ENCODE assay signal across 13 cellular contexts in genomic region chr21:21373969-21374368, GRCh38.
A peak's percentile ranks its signal among the peaks of the same experiment; 100 is the strongest.
DNase-seq lines count a peak whose midpoint lies in the region; ATAC-seq, FAIRE-seq and TF ChIP-seq lines count a peak whose summit lies in the region.
"Had no signal": no experiment of that assay in that cellular context is flagged by ENCODE, and none has a peak within 500 bp of the region (broad histone marks: within the 10 kb centered on the region; RNA-seq: fewer than 3 reads in every experiment).

No MANE protein-coding gene starts in this region.

- FAIRE-seq in HepG2 (lab: Jason Lieb, UNC), result no peak

- no peak overlapping the region for H2AFZ ChIP-seq in HepG2 (ENCODE audit: low read length)

- H3K4me2 ChIP-seq in HepG2 (ENCODE audit: low read depth, low read length), result no peak overlapping the region

- in situ Hi-C loops in HepG2 (cut with HindIII; ENCODE audit: extremely low pct_ligation_motif_present, low pct_unique_long_range_greater_than_20kb), result no loop called here

- intact Hi-C loops in HepG2 (cut with micrococcal nuclease; ENCODE audit: unreplicated experiment), result no loop called here
- intact Hi-C loops in upper lobe of right lung (cut with DNase I), result no loop called here

- no peak overlapping the region for H3K27ac ChIP-seq in liver (ENCODE audit: low read depth in 1 of 2, low read length in 2 of 2)
- no peak overlapping the region for H3K27ac ChIP-seq in HepG2 (ENCODE audit: extremely low read length, insufficient read depth, low read length)
- no peak overlapping the region for H3K27ac ChIP-seq in RWPE2 (ENCODE audit: poor library complexity, severe bottlenecking)
- no peak overlapping the region for H3K27ac ChIP-seq in upper lobe of right lung

- TF ChIP-seq EP300 in HepG2 (IDR thresholded peaks at IDR 0.05; ENCODE audit: low read depth in 2 of 2, low read length in 2 of 2) (no peak), HepG2 (CRISPR knock-in tag; IDR thresholded peaks at IDR 0.05; ENCODE audit: borderline replicate concordance) (no peak)

- CTCF ChIA-PET in HepG2 (lab: Yijun Ruan, JAX; ENCODE audit: low intra/inter-chr PET ratio, low total read pairs), result no interaction called here

- no peak overlapping the region for H3K9ac ChIP-seq in liver (ENCODE audit: low read depth in 1 of 2, low read length in 2 of 2)
- H3K9ac ChIP-seq in HepG2 (ENCODE audit: insufficient read depth, low read depth, low read length), result no peak overlapping the region

- H3K27me3 ChIP-seq in liver (ENCODE audit: control insufficient read depth in 4 of 4, insufficient read depth in 4 of 4, low read length in 3 of 4) (no peaks in the 10 kb centered on the region), HepG2 (ENCODE audit: control insufficient read depth in 1 of 2, insufficient read depth in 2 of 2, low read length in 2 of 2) (no peaks in the 10 kb centered on the region), RWPE2 (ENCODE audit: insufficient read depth, poor library complexity, severe bottlenecking) (peaks cover 23% of the 10 kb centered on the region), upper lobe of right lung (no peaks in the 10 kb centered on the region)

- ATAC-seq in HepG2 (no peak), RWPE2 (ENCODE audit: low read depth) (no peak), upper lobe of right lung (no peak), GM19395 (IDR thresholded peaks at IDR 0.05; ENCODE audit: unreplicated experiment) (no peak), GM21529 (IDR thresholded peaks at IDR 0.05; ENCODE audit: unreplicated experiment) (no peak)
- ATAC-seq: HCT116, Panc1 had no signal

- TF ChIP-seq RAD21 in liver (IDR thresholded peaks at IDR 0.05) (peak; percentile 73 to 77), HepG2 (CRISPR knock-in tag; IDR thresholded peaks at IDR 0.05) (no peak)

- DNase-seq in HepG2 (ENCODE audit: low spot score) (no peak), RWPE2 (ENCODE audit: low spot score) (no peak), fibroblast of pulmonary artery (ENCODE audit: low read depth) (peak; percentile 29), upper lobe of right lung (no peak), hepatic stellate cell (ENCODE audit: low spot score) (no peak)
- DNase-seq: amniotic stem cell, NCI-H2029 treated with DMSO at 0.1 percent for 48 hours, nucleus accumbens had no signal

- POLR2A ChIA-PET in HepG2 (lab: Yijun Ruan, JAX), result no interaction called here

- H3K79me2 ChIP-seq in HepG2 (ENCODE audit: insufficient read depth, low read length), result no peaks in the 10 kb centered on the region

- H3K9me3 ChIP-seq in liver (ENCODE audit: control insufficient read depth in 4 of 4, low read length in 3 of 4) (no peaks in the 10 kb centered on the region), HepG2 (ENCODE audit: low read length) (peaks cover 74% of the 10 kb centered on the region), RWPE2 (ENCODE audit: severe bottlenecking) (no peaks in the 10 kb centered on the region), upper lobe of right lung (no peaks in the 10 kb centered on the region)

- no peaks in the 10 kb centered on the region for H4K20me1 ChIP-seq in HepG2 (ENCODE audit: insufficient read depth, low read length)

- WGBS in liver, result 46% methylated on average over 1 of the region's 1 CpG
- 2% methylated on average over 1 of the region's 1 CpG for WGBS in HepG2 (ENCODE audit: low lambda C conversion rate)

- no TSS peak for BruUV-seq in HepG2 (replicated peaks; lab: Mats Ljungman, UMichigan)

- no peak overlapping the region for H3K4me3 ChIP-seq in liver (ENCODE audit: low read depth in 1 of 3, low read length in 3 of 3)
- no peak overlapping the region for H3K4me3 ChIP-seq in HepG2 (replicated peaks in 1 of 3; ENCODE audit: insufficient read depth in 1 of 3, low read depth in 2 of 3, low read length in 3 of 3)
- H3K4me3 ChIP-seq in RWPE2 (ENCODE audit: severe bottlenecking), result no peak overlapping the region
- no peak overlapping the region for H3K4me3 ChIP-seq in fibroblast of pulmonary artery (replicated peaks; ENCODE audit: low read depth, low read length)
- no peak overlapping the region for H3K4me3 ChIP-seq in upper lobe of right lung

- peak; percentile 51 for TF ChIP-seq CTCF in liver (IDR thresholded peaks at IDR 0.05; ENCODE audit: low read depth, low read length, missing input control)
- no peak for TF ChIP-seq CTCF in HepG2 (CRISPR knock-in tag; IDR thresholded peaks at IDR 0.05)
- TF ChIP-seq CTCF in RWPE2 (IDR thresholded peaks at IDR 0.05; ENCODE audit: poor library complexity, severe bottlenecking), result peak; percentile 45
- TF ChIP-seq CTCF in fibroblast of pulmonary artery (IDR thresholded peaks at IDR 0.05; ENCODE audit: low read length, missing control alignments), result peak; percentile 42
- peak; percentile 22 for TF ChIP-seq CTCF in upper lobe of right lung (IDR thresholded peaks at IDR 0.05)

- no peak for TF ChIP-seq POLR2A in HepG2 (IDR thresholded peaks at IDR 0.05; ENCODE audit: insufficient read depth in 1 of 2, low read depth in 2 of 2, low read length in 2 of 2)

- no peaks in the 10 kb centered on the region for H3K36me3 ChIP-seq in liver (ENCODE audit: control insufficient read depth in 4 of 4, insufficient read depth in 3 of 4, low read depth in 1 of 4, low read length in 3 of 4)
- no peaks in the 10 kb centered on the region for H3K36me3 ChIP-seq in HepG2 (replicated peaks in 1 of 2; ENCODE audit: control insufficient read depth in 1 of 2, insufficient read depth in 2 of 2, low read length in 2 of 2)
- H3K36me3 ChIP-seq in RWPE2 (ENCODE audit: low read depth), result no peaks in the 10 kb centered on the region
- H3K36me3 ChIP-seq in upper lobe of right lung, result no peaks in the 10 kb centered on the region

- no peaks in the 10 kb centered on the region for H3K4me1 ChIP-seq in liver (ENCODE audit: control insufficient read depth in 4 of 4, insufficient read depth in 4 of 4, low read length in 3 of 4)
- H3K4me1 ChIP-seq in HepG2 (ENCODE audit: insufficient read depth, low read length), result no peaks in the 10 kb centered on the region
- no peaks in the 10 kb centered on the region for H3K4me1 ChIP-seq in RWPE2 (ENCODE audit: insufficient read depth, poor library complexity, severe bottlenecking)
- H3K4me1 ChIP-seq in upper lobe of right lung, result no peaks in the 10 kb centered on the region

TF ChIP-seq in liver, 16 proteins besides CTCF, POLR2A, EP300 and RAD21 (continues in another document):
- TF ChIP-seq RXRA (IDR thresholded peaks at IDR 0.05), result no peak
- TF ChIP-seq, protein P1, sequence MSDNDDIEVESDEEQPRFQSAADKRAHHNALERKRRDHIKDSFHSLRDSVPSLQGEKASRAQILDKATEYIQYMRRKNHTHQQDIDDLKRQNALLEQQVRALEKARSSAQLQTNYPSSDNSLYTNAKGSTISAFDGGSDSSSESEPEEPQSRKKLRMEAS (IDR thresholded peaks at IDR 0.05), result no peak
- TF ChIP-seq, protein P2, sequence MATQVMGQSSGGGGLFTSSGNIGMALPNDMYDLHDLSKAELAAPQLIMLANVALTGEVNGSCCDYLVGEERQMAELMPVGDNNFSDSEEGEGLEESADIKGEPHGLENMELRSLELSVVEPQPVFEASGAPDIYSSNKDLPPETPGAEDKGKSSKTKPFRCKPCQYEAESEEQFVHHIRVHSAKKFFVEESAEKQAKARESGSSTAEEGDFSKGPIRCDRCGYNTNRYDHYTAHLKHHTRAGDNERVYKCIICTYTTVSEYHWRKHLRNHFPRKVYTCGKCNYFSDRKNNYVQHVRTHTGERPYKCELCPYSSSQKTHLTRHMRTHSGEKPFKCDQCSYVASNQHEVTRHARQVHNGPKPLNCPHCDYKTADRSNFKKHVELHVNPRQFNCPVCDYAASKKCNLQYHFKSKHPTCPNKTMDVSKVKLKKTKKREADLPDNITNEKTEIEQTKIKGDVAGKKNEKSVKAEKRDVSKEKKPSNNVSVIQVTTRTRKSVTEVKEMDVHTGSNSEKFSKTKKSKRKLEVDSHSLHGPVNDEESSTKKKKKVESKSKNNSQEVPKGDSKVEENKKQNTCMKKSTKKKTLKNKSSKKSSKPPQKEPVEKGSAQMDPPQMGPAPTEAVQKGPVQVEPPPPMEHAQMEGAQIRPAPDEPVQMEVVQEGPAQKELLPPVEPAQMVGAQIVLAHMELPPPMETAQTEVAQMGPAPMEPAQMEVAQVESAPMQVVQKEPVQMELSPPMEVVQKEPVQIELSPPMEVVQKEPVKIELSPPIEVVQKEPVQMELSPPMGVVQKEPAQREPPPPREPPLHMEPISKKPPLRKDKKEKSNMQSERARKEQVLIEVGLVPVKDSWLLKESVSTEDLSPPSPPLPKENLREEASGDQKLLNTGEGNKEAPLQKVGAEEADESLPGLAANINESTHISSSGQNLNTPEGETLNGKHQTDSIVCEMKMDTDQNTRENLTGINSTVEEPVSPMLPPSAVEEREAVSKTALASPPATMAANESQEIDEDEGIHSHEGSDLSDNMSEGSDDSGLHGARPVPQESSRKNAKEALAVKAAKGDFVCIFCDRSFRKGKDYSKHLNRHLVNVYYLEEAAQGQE (IDR thresholded peaks at IDR 0.05), result no peak

TF ChIP-seq in HepG2, 621 proteins besides CTCF, POLR2A, EP300 and RAD21 (continues in another document):
- TF ChIP-seq TSC22D2 (CRISPR knock-in tag; IDR thresholded peaks at IDR 0.05; ENCODE audit: borderline replicate concordance) (no peak), ZNF317 (CRISPR knock-in tag; IDR thresholded peaks at IDR 0.05) (no peak), DNMT3B (CRISPR knock-in tag; conservative IDR thresholded peaks at IDR 0.05) (no peak), TCF12 (IDR thresholded peaks at IDR 0.05) (no peak), TCF12 (CRISPR knock-in tag; IDR thresholded peaks at IDR 0.05) (no peak), KAT7 (CRISPR knock-in tag; IDR thresholded peaks at IDR 0.05; ENCODE audit: borderline replicate concordance) (no peak), MEF2D (CRISPR knock-in tag; IDR thresholded peaks at IDR 0.05) (no peak), SALL2 (CRISPR knock-in tag; IDR thresholded peaks at IDR 0.05) (no peak)
- TF ChIP-seq, protein P3, sequence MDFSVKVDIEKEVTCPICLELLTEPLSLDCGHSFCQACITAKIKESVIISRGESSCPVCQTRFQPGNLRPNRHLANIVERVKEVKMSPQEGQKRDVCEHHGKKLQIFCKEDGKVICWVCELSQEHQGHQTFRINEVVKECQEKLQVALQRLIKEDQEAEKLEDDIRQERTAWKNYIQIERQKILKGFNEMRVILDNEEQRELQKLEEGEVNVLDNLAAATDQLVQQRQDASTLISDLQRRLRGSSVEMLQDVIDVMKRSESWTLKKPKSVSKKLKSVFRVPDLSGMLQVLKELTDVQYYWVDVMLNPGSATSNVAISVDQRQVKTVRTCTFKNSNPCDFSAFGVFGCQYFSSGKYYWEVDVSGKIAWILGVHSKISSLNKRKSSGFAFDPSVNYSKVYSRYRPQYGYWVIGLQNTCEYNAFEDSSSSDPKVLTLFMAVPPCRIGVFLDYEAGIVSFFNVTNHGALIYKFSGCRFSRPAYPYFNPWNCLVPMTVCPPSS (IDR thresholded peaks at IDR 0.05), result no peak
